In the genomic region with DNA sequence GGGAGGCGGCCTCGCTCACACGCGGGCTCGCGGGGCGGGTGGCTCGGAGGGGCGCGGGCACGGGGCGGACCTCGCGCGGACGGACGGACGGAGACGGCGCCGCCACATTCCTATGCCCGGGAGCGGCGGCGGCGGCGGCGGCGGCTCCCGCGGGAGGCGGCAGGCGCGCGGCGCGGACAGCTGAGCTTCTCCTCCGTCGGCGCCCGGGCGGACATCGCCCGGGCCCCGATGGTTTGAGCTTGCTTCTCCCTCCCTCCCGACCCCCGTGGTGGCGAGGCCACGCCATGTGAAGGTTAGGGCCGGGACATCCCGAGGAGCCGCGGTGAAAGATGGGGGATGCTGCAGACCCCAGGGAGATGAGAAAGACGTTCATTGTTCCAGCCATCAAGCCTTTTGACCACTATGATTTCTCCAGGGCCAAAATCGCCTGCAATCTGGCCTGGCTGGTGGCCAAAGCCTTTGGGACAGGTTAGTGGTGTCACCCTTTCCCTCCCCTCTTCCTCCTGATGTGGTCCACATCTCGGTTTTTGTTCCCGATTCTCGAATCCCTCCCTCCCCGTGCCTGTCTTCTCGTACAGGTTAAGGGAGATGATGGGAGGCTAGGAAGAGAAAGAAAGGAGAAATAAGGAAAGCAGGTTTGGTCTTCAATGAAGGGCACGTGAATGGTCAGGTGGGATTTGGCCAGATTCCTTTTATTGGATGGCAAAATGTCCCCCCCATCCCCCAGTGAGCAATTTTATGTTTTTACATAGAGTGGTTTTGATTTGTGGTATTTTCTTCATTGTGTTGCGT, we compare ENCODE assay signal across 8 cellular contexts. TPM values are rescaled to one million over a fixed set of nuclear protein-coding genes. Genes with fewer than 3 reads are reported as not detected.
DNase-seq lines count a peak whose midpoint lies in the region; ATAC-seq and TF ChIP-seq lines count a peak whose summit lies in the region.

No MANE protein-coding gene starts in this region.

- H3K9me2 ChIP-seq in PC-9 (ENCODE audit: insufficient read depth): no peaks in the 10 kb centered on the region

- H3K79me2 ChIP-seq in PC-9 (ENCODE audit: low read depth): peaks cover 50% of the 10 kb centered on the region

- H3K36me3 ChIP-seq in PC-9 (ENCODE audit: low read depth): no peaks in the 10 kb centered on the region
- no peaks in the 10 kb centered on the region for H3K36me3 ChIP-seq in lung (ENCODE audit: control insufficient read depth in 2 of 2, insufficient read depth in 2 of 2, low read length in 2 of 2)
- H3K36me3 ChIP-seq in thymus (ENCODE audit: control insufficient read depth, insufficient read depth): no peaks in the 10 kb centered on the region

- H3F3A ChIP-seq in PC-9 (ENCODE audit: insufficient read depth, low read depth): peaks cover 5% of the 10 kb centered on the region

- WGBS in lung, 2 donors: 2% methylated on average over 44 to 62 of the region's 62 CpGs
- 2% methylated on average over 62 of the region's 62 CpGs for WGBS in thymus

- H4K20me1 ChIP-seq in PC-9 (ENCODE audit: insufficient read depth): peaks cover 18% of the 10 kb centered on the region

- CTCF ChIA-PET in PC-9 (lab: Charles Lee): no interaction called here

- H3K27ac ChIP-seq in PC-9: peak overlapping the region; percentile 91
- peak overlapping the region; percentile 97 to 100 for H3K27ac ChIP-seq in coronary artery
- H3K27ac ChIP-seq in lung (ENCODE audit: low read depth in 1 of 2, low read length in 1 of 2): peak overlapping the region; percentile 97 to 98
- H3K27ac ChIP-seq in thymus (ENCODE audit: low read depth): peak overlapping the region; percentile 93

- TF ChIP-seq CTCF in HFF-Myc (IDR thresholded peaks at IDR 0.05; ENCODE audit: low read depth, low read length, missing control alignments) (no peak), PC-9 (conservative IDR thresholded peaks at IDR 0.05) (no peak), coronary artery (IDR thresholded peaks at IDR 0.05) (no peak), lung (IDR thresholded peaks at IDR 0.05; ENCODE audit: control extremely low read depth, extremely low read depth) (no peak)

- H3K9me3 ChIP-seq in PC-9 (ENCODE audit: insufficient read depth, low read depth): no peaks in the 10 kb centered on the region
- H3K9me3 ChIP-seq in lung (ENCODE audit: control insufficient read depth in 2 of 2, insufficient read depth in 1 of 2, low read length in 1 of 2): no peaks in the 10 kb centered on the region
- peaks cover 2% of the 10 kb centered on the region for H3K9me3 ChIP-seq in thymus (ENCODE audit: control insufficient read depth)

- no peak for ATAC-seq in lung (ENCODE audit: insufficient read depth, low FRiP score)

- H3K4me2 ChIP-seq in PC-9: peak overlapping the region; percentile 100

- DNase-seq in NCI-H2171 treated with DMSO at 0.1 percent for 48 hours (lab: John Stamatoyannopoulos, UW) (peak; percentile 17), NCI-H2171 (lab: John Stamatoyannopoulos, UW) (no peak), HFF-Myc (ENCODE audit: extremely low read depth, low read depth) (no peak), PC-9 (peak; percentile 13 to 36), coronary artery (ENCODE audit: low spot score) (peak; percentile 73), lung (ENCODE audit: low spot score) (peak; percentile 48), NCI-H774 (lab: John Stamatoyannopoulos, UW) (no peak)

- POLR2A ChIA-PET in PC-9 (lab: Charles Lee; ENCODE audit: unreplicated experiment): interaction anchor here (0.6 kb wide), 2 partner anchors 36 to 1268 kb away, joined by 5 to 7 read pairs; no protein-coding TSS in a partner anchor

- H2AFZ ChIP-seq in PC-9: peak overlapping the region; percentile 93

- H3K27me3 ChIP-seq in PC-9 (ENCODE audit: insufficient read depth, low read depth) (no peaks in the 10 kb centered on the region), lung (ENCODE audit: control insufficient read depth, insufficient read depth) (no peaks in the 10 kb centered on the region), thymus (ENCODE audit: control insufficient read depth, insufficient read depth) (peaks cover 17% of the 10 kb centered on the region)

- H3K4me1 ChIP-seq in PC-9 (replicated peaks; ENCODE audit: insufficient read depth) (peaks cover 44% of the 10 kb centered on the region), lung (ENCODE audit: control insufficient read depth in 2 of 2, insufficient read depth in 2 of 2, low read length in 2 of 2) (peaks cover 0 to 18% of the 10 kb centered on the region in 2 donors), thymus (ENCODE audit: control insufficient read depth, insufficient read depth, low read length) (no peaks in the 10 kb centered on the region)

- TSS peak; percentile 50 for BruUV-seq in PC-9 (replicated peaks; lab: Mats Ljungman, UMichigan)

- H3K4me3 ChIP-seq in HFF-Myc (replicated peaks; ENCODE audit: low read depth, low read length): peak overlapping the region; percentile 98
- H3K4me3 ChIP-seq in PC-9: peak overlapping the region; percentile 99
- H3K4me3 ChIP-seq in coronary artery: peak overlapping the region; percentile 99
- H3K4me3 ChIP-seq in lung: peak overlapping the region; percentile 79
- H3K4me3 ChIP-seq in thymus (ENCODE audit: low read length): peak overlapping the region; percentile 83

- intact Hi-C loops in PC-9 (cut with micrococcal nuclease; ENCODE audit: unreplicated experiment): loop anchor here (1.0 to 2.0 kb wide), 3 partner anchors 63 to 119 kb away; partner anchors contain the start of gene KIF14

RNA-seq across cellular contexts. Expression of gene CAMSAP2, which starts 1.0 kb away (rescaled TPM):
- total RNA-seq in PC-9 (2021) (27.5 and 40.3 TPM in 2 replicates), lung (10 to 100 TPM; 25.0 to 51.8 TPM)
- polyA plus RNA-seq in lung (1 to 10 TPM; 8.0 to 8.3 TPM), thymus (9.2 TPM)

Comparison
In these comparisons a context has a peak if more than half of its experiments do, and no peak if none do; other contexts are left out.
1. DNase-seq: peak in NCI-H2171 treated with DMSO at 0.1 percent for 48 hours (single experiment), PC-9 (2 of 2), coronary artery (single experiment) and lung (single experiment); none in NCI-H2171 (single experiment), HFF-Myc (single experiment) and NCI-H774 (single experiment).
2. Peak in every context shown above with its lines, with median percentiles within 50 percentile points of each other: H3K4me3 ChIP-seq and H3K27ac ChIP-seq.